In the genomic region with DNA sequence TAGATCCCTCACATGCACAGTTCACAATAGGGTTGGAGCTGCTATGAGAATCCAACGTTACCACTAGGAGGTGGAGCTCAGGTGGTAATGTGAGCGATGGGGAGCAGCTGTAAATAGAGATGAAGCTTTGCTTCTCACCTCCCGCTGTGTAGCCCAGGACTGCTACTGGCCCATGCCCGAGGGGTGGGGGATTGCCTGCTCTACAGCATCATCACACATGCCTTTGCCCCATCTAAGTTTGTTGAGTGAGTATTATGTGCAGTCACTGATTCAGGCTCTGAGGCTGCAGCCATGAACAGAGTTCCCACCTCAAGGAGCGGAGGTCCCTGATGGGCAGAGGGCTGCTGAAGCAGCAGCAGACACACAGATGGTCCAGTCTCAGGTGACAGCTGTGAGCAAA, we compare ENCODE assay signal across 1 cellular context.
TF ChIP-seq lines count a peak whose summit lies in the region.

No MANE protein-coding gene starts in this region.

TF ChIP-seq in GM23338, 12 proteins besides CTCF, POLR2A, EP300 and RAD21:
- TF ChIP-seq, protein P1, sequence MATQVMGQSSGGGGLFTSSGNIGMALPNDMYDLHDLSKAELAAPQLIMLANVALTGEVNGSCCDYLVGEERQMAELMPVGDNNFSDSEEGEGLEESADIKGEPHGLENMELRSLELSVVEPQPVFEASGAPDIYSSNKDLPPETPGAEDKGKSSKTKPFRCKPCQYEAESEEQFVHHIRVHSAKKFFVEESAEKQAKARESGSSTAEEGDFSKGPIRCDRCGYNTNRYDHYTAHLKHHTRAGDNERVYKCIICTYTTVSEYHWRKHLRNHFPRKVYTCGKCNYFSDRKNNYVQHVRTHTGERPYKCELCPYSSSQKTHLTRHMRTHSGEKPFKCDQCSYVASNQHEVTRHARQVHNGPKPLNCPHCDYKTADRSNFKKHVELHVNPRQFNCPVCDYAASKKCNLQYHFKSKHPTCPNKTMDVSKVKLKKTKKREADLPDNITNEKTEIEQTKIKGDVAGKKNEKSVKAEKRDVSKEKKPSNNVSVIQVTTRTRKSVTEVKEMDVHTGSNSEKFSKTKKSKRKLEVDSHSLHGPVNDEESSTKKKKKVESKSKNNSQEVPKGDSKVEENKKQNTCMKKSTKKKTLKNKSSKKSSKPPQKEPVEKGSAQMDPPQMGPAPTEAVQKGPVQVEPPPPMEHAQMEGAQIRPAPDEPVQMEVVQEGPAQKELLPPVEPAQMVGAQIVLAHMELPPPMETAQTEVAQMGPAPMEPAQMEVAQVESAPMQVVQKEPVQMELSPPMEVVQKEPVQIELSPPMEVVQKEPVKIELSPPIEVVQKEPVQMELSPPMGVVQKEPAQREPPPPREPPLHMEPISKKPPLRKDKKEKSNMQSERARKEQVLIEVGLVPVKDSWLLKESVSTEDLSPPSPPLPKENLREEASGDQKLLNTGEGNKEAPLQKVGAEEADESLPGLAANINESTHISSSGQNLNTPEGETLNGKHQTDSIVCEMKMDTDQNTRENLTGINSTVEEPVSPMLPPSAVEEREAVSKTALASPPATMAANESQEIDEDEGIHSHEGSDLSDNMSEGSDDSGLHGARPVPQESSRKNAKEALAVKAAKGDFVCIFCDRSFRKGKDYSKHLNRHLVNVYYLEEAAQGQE (IDR thresholded peaks at IDR 0.05; ENCODE audit: unreplicated experiment): no peak
- TF ChIP-seq, protein P2, sequence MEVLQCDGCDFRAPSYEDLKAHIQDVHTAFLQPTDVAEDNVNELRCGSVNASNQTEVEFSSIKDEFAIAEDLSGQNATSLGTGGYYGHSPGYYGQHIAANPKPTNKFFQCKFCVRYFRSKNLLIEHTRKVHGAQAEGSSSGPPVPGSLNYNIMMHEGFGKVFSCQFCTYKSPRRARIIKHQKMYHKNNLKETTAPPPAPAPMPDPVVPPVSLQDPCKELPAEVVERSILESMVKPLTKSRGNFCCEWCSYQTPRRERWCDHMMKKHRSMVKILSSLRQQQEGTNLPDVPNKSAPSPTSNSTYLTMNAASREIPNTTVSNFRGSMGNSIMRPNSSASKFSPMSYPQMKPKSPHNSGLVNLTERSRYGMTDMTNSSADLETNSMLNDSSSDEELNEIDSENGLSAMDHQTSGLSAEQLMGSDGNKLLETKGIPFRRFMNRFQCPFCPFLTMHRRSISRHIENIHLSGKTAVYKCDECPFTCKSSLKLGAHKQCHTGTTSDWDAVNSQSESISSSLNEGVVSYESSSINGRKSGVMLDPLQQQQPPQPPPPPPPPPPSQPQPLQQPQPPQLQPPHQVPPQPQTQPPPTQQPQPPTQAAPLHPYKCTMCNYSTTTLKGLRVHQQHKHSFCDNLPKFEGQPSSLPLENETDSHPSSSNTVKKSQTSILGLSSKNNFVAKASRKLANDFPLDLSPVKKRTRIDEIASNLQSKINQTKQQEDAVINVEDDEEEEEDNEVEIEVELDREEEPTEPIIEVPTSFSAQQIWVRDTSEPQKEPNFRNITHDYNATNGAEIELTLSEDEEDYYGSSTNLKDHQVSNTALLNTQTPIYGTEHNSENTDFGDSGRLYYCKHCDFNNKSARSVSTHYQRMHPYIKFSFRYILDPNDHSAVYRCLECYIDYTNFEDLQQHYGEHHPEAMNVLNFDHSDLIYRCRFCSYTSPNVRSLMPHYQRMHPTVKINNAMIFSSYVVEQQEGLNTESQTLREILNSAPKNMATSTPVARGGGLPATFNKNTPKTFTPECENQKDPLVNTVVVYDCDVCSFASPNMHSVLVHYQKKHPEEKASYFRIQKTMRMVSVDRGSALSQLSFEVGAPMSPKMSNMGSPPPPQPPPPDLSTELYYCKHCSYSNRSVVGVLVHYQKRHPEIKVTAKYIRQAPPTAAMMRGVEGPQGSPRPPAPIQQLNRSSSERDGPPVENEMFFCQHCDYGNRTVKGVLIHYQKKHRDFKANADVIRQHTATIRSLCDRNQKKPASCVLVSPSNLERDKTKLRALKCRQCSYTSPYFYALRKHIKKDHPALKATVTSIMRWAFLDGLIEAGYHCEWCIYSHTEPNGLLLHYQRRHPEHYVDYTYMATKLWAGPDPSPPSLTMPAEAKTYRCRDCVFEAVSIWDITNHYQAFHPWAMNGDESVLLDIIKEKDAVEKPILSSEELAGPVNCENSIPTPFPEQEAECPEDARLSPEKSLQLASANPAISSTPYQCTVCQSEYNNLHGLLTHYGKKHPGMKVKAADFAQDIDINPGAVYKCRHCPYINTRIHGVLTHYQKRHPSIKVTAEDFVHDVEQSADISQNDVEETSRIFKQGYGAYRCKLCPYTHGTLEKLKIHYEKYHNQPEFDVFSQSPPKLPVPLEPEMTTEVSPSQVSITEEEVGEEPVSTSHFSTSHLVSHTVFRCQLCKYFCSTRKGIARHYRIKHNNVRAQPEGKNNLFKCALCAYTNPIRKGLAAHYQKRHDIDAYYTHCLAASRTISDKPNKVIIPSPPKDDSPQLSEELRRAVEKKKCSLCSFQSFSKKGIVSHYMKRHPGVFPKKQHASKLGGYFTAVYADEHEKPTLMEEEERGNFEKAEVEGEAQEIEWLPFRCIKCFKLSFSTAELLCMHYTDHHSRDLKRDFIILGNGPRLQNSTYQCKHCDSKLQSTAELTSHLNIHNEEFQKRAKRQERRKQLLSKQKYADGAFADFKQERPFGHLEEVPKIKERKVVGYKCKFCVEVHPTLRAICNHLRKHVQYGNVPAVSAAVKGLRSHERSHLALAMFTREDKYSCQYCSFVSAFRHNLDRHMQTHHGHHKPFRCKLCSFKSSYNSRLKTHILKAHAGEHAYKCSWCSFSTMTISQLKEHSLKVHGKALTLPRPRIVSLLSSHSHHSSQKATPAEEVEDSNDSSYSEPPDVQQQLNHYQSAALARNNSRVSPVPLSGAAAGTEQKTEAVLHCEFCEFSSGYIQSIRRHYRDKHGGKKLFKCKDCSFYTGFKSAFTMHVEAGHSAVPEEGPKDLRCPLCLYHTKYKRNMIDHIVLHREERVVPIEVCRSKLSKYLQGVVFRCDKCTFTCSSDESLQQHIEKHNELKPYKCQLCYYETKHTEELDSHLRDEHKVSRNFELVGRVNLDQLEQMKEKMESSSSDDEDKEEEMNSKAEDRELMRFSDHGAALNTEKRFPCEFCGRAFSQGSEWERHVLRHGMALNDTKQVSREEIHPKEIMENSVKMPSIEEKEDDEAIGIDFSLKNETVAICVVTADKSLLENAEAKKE (CRISPR knock-in tag; IDR thresholded peaks at IDR 0.05): no peak
- no peak for TF ChIP-seq CREB1 (CRISPR knock-in tag; IDR thresholded peaks at IDR 0.05; ENCODE audit: low read depth)
- TF ChIP-seq, protein P3, sequence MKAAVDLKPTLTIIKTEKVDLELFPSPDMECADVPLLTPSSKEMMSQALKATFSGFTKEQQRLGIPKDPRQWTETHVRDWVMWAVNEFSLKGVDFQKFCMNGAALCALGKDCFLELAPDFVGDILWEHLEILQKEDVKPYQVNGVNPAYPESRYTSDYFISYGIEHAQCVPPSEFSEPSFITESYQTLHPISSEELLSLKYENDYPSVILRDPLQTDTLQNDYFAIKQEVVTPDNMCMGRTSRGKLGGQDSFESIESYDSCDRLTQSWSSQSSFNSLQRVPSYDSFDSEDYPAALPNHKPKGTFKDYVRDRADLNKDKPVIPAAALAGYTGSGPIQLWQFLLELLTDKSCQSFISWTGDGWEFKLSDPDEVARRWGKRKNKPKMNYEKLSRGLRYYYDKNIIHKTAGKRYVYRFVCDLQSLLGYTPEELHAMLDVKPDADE (IDR thresholded peaks at IDR 0.05): no peak
- TF ChIP-seq STAT1 (IDR thresholded peaks at IDR 0.05; ENCODE audit: unreplicated experiment): no peak
- no peak for TF ChIP-seq ZNF331 (CRISPR knock-in tag; IDR thresholded peaks at IDR 0.05; ENCODE audit: low read depth)
- TF ChIP-seq EZH2phosphoT487 (IDR thresholded peaks at IDR 0.05; ENCODE audit: unreplicated experiment): no peak
- TF ChIP-seq JUNB (IDR thresholded peaks at IDR 0.05; ENCODE audit: unreplicated experiment): no peak
- no peak for TF ChIP-seq EZH2 (IDR thresholded peaks at IDR 0.05; ENCODE audit: low read depth, unreplicated experiment)
- no peak for TF ChIP-seq ZNF114 (CRISPR knock-in tag; IDR thresholded peaks at IDR 0.05)
- no peak for TF ChIP-seq NANOG (IDR thresholded peaks at IDR 0.05; ENCODE audit: borderline replicate concordance)
- no peak for TF ChIP-seq POLR2AphosphoS5 (IDR thresholded peaks at IDR 0.05; ENCODE audit: low read depth)
